8 cellular contexts compared by ENCODE assay signal in genomic region chr7:145795132-145795531, GRCh38.
"Had no signal": no experiment of that assay in that cellular context is flagged by ENCODE, and none has a peak within 500 bp of the region (broad histone marks: within the 10 kb centered on the region; RNA-seq: fewer than 3 reads in every experiment).

No MANE protein-coding gene starts in this region.

- ATAC-seq: GM12878 had no signal

- FAIRE-seq: G401.6, GM12878, GM12891, GM12892, GM18507, GM19239 had no signal

- DNase-seq: GDM1, GF-D8 had no signal

- H3K4me3 ChIP-seq: GM12878 had no signal
